In the genomic region with DNA sequence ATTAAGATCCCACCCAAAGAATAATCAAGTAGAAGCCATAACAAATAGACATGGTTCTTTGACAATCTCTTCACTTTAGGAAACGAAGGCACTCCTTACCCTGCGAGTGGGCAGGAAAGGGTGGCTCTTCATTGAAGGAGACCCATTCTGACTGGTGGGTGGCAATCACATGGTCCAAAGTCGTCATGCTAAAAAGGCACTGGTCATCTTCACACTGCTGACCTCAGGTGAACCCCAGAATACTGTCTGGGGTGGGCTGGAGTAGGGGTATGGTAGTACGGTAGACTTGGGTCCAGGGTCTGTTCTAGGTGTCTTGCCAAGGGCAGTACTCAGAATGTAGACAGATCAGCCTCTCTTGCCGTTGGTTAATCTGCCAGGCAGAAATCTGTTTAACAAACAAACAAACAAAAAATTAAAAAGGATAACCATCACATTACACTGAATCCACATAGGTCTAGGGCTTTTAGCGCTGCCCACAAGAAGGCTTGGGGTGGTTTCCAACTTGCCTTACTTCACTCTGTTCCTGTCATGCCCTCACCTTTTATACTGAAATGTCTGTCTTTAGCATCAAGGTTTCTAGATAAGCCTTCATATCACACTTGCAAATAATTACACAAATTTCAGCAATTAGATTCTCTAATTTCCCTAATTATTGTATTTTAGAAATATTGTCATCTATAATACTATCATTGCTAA, we compare ENCODE assay signal across 24 cellular contexts.
"Had no signal": no experiment of that assay in that cellular context is flagged by ENCODE, and none has a peak within 500 bp of the region (broad histone marks: within the 10 kb centered on the region; RNA-seq: fewer than 3 reads in every experiment).

No MANE protein-coding gene starts in this region.

- FAIRE-seq: kidney, pancreas, TTC549 had no signal

- H3K27me3 ChIP-seq: body of pancreas, pancreas, right atrium auricular region, thyroid gland had no signal

- DNase-seq: activated CD4-positive, alpha-beta T cell treated with anti-CD3 and anti-CD28 coated beads, Interleukin-2, amount 10 ng/mL, durations not matched to agents 7 days and 5 days; activated CD4-positive, CD25-positive, alpha-beta regulatory T cell treated with anti-CD3 and anti-CD28 coated beads, Interleukin-2, amount 50 U/mL, for 72 hours; activated CD8-positive, alpha-beta memory T cell treated with anti-CD3 and anti-CD28 coated beads, Interleukin-2, amount 10 ng/mL, durations not matched to agents 7 days and 5 days; activated CD8-positive, alpha-beta T cell treated with anti-CD3 and anti-CD28 coated beads for 36 hours; activated gamma-delta T cell; activated naive CD4-positive, alpha-beta T cell treated with anti-CD3 and anti-CD28 coated beads, Interleukin-2, amount 50 U/mL, for 16 hours; activated naive CD8-positive, alpha-beta T cell treated with anti-CD3 and anti-CD28 coated beads, Interleukin-2, amount 50 U/mL, for 24 hours; activated T-cell treated with anti-CD3 and anti-CD28 coated beads for 4 hours; body of pancreas; effector CD8-positive, alpha-beta T cell; heart right ventricle; kidney; nephron progenitor cell; pancreas; psoas muscle; stimulated activated CD4-positive, alpha-beta T cell treated with anti-CD3 and anti-CD28 coated beads, Interleukin-1b, Interleukin-23, amount 100 ng/mL, for 48 hours; substantia nigra; T-helper 1 cell; thyroid gland; WERI-Rb-1 had no signal

- ATAC-seq: activated CD8-positive, alpha-beta memory T cell treated with anti-CD3 and anti-CD28 coated beads, Interleukin-2, amount 10 ng/mL, durations not matched to agents 7 days and 5 days; activated CD8-positive, alpha-beta T cell treated with anti-CD3 and anti-CD28 coated beads for 36 hours; activated naive CD8-positive, alpha-beta T cell treated with anti-CD3 and anti-CD28 coated beads, Interleukin-2, amount 50 U/mL, for 24 hours; body of pancreas; heart right ventricle; pancreas; psoas muscle had no signal

- H3K4me3 ChIP-seq: body of pancreas, heart right ventricle, pancreas, psoas muscle, right atrium auricular region, thyroid gland had no signal

- H3K9me3 Mint-ChIP-seq: activated CD4-positive, alpha-beta T cell treated with anti-CD3 and anti-CD28 coated beads, Interleukin-2, amount 10 ng/mL, durations not matched to agents 7 days and 5 days; activated CD8-positive, alpha-beta T cell treated with anti-CD3 and anti-CD28 coated beads for 36 hours; activated naive CD8-positive, alpha-beta T cell treated with anti-CD3 and anti-CD28 coated beads, Interleukin-2, amount 50 U/mL, for 24 hours; dendritic cell treated with granulocyte-macrophage colony-stimulating factor and Interleukin-4, amounts not matched to agents 40 ng/mL and 50 ng/mL, for 4 days; stimulated activated naive CD8-positive, alpha-beta T cell treated with anti-CD3 and anti-CD28 coated beads, Interleukin-15, Interleukin-2, amounts not matched to agents 100 ng/mL and 50 ng/mL, for 24 hours had no signal

- H3K4me1 ChIP-seq: body of pancreas, pancreas, right atrium auricular region had no signal

- H3K4me1 Mint-ChIP-seq: nephron progenitor cell had no signal

- H3K27ac Mint-ChIP-seq: activated CD4-positive, alpha-beta T cell treated with anti-CD3 and anti-CD28 coated beads, Interleukin-2, amount 10 ng/mL, durations not matched to agents 7 days and 5 days; activated CD8-positive, alpha-beta memory T cell treated with anti-CD3 and anti-CD28 coated beads, Interleukin-2, amount 10 ng/mL, durations not matched to agents 7 days and 5 days; activated CD8-positive, alpha-beta T cell treated with anti-CD3 and anti-CD28 coated beads for 36 hours; activated naive CD8-positive, alpha-beta T cell treated with anti-CD3 and anti-CD28 coated beads, Interleukin-2, amount 50 U/mL, for 24 hours; dendritic cell treated with granulocyte-macrophage colony-stimulating factor and Interleukin-4, amounts not matched to agents 40 ng/mL and 50 ng/mL, for 4 days; nephron progenitor cell; stimulated activated naive CD8-positive, alpha-beta T cell treated with anti-CD3 and anti-CD28 coated beads, Interleukin-15, Interleukin-2, amounts not matched to agents 100 ng/mL and 50 ng/mL, for 24 hours had no signal

- H3K4me3 Mint-ChIP-seq: activated CD4-positive, alpha-beta T cell treated with anti-CD3 and anti-CD28 coated beads, Interleukin-2, amount 10 ng/mL, durations not matched to agents 7 days and 5 days; activated CD8-positive, alpha-beta memory T cell treated with anti-CD3 and anti-CD28 coated beads, Interleukin-2, amount 10 ng/mL, durations not matched to agents 7 days and 5 days; activated CD8-positive, alpha-beta T cell treated with anti-CD3 and anti-CD28 coated beads for 36 hours; activated naive CD8-positive, alpha-beta T cell treated with anti-CD3 and anti-CD28 coated beads, Interleukin-2, amount 50 U/mL, for 24 hours; dendritic cell treated with granulocyte-macrophage colony-stimulating factor and Interleukin-4, amounts not matched to agents 40 ng/mL and 50 ng/mL, for 4 days; nephron progenitor cell; stimulated activated naive CD8-positive, alpha-beta T cell treated with anti-CD3 and anti-CD28 coated beads, Interleukin-15, Interleukin-2, amounts not matched to agents 100 ng/mL and 50 ng/mL, for 24 hours had no signal

- H3K36me3 ChIP-seq: pancreas, right atrium auricular region, thyroid gland had no signal

- H3K27me3 Mint-ChIP-seq: activated CD4-positive, alpha-beta T cell treated with anti-CD3 and anti-CD28 coated beads, Interleukin-2, amount 10 ng/mL, durations not matched to agents 7 days and 5 days had no signal

- H3K36me3 Mint-ChIP-seq: activated CD8-positive, alpha-beta memory T cell treated with anti-CD3 and anti-CD28 coated beads, Interleukin-2, amount 10 ng/mL, durations not matched to agents 7 days and 5 days had no signal

- H3K27ac ChIP-seq: body of pancreas, heart right ventricle, pancreas, psoas muscle, right atrium auricular region, thyroid gland, WERI-Rb-1 had no signal

- H3K9me3 ChIP-seq: pancreas, thyroid gland had no signal
